ENCODE assay signal across 25 cellular contexts in genomic region chr6:3144571-3144970, GRCh38. TPM values are rescaled to one million over a fixed set of nuclear protein-coding genes. Genes with fewer than 3 reads are reported as not detected.
DNase-seq lines count a peak whose midpoint lies in the region; ATAC-seq, FAIRE-seq and TF ChIP-seq lines count a peak whose summit lies in the region.
"Had no signal": no experiment of that assay in that cellular context is flagged by ENCODE, and none has a peak within 500 bp of the region (broad histone marks: within the 10 kb centered on the region; RNA-seq: fewer than 3 reads in every experiment).

No MANE protein-coding gene starts in this region.

- no peaks in the 10 kb centered on the region for H3K79me2 ChIP-seq in HepG2 (ENCODE audit: insufficient read depth, low read length)

- no peaks in the 10 kb centered on the region for H4K20me1 ChIP-seq in HepG2 (ENCODE audit: insufficient read depth, low read length)

- H2BK120ac ChIP-seq in neuronal stem cell (ENCODE audit: low read depth, low read length) (no peak overlapping the region), mesenchymal stem cell (ENCODE audit: low read depth, low read length) (no peak overlapping the region)

- H3K4me1 ChIP-seq in HepG2 (ENCODE audit: insufficient read depth, low read length) (peaks cover 15% of the 10 kb centered on the region), right lobe of liver (peaks cover 0 to 17% (median 4%) of the 10 kb centered on the region in 4 donors), neuronal stem cell (ENCODE audit: control insufficient read depth in 2 of 2, insufficient read depth in 1 of 2, low read depth in 1 of 2, low read length in 2 of 2) (no peaks in the 10 kb centered on the region), mesenchymal stem cell (ENCODE audit: control insufficient read depth, insufficient read depth, low read depth, low read length) (peaks cover 7% of the 10 kb centered on the region)
- H3K4me1 ChIP-seq: A549 had no signal

- H3K27ac ChIP-seq in HepG2 (ENCODE audit: extremely low read length, insufficient read depth, low read length): no peak overlapping the region
- no peak overlapping the region for H3K27ac ChIP-seq in right lobe of liver
- H3K27ac ChIP-seq in neuronal stem cell (replicated peaks; ENCODE audit: low read length): no peak overlapping the region
- H3K27ac ChIP-seq in mesenchymal stem cell (ENCODE audit: low read length, poor library complexity, severe bottlenecking): no peak overlapping the region
- H3K27ac ChIP-seq: A549, KMS-11, PC-9, SJSA1 had no signal

- no peak overlapping the region for H2BK5ac ChIP-seq in neuronal stem cell (ENCODE audit: low read length)
- no peak overlapping the region for H2BK5ac ChIP-seq in mesenchymal stem cell (ENCODE audit: low read depth, low read length, poor library complexity, severe bottlenecking)

- ATAC-seq in HepG2 (peak; percentile 26; the same call in 2 of the 3 replicates), right lobe of liver (no peak)
- ATAC-seq in central memory CD8-positive, alpha-beta T cell (replicated peaks; ENCODE audit: extremely low read depth, poor library complexity, severe bottlenecking): no peak
- ATAC-seq: A549, Right ventricle myocardium inferior had no signal

- H2BK15ac ChIP-seq in neuronal stem cell (ENCODE audit: low read length): no peak overlapping the region
- H2BK15ac ChIP-seq in mesenchymal stem cell (ENCODE audit: low read depth, poor library complexity, severe bottlenecking): no peak overlapping the region

- H3K27ac Mint-ChIP-seq in central memory CD8-positive, alpha-beta T cell (ENCODE audit: low read depth): peak overlapping the region; percentile 41
- H3K27ac Mint-ChIP-seq: CD4-positive, alpha-beta memory T cell had no signal

- H3K79me1 ChIP-seq in neuronal stem cell (ENCODE audit: low read depth, low read length) (peaks cover 3% of the 10 kb centered on the region), mesenchymal stem cell (replicated peaks; ENCODE audit: low read length, poor library complexity, severe bottlenecking) (peaks cover 7% of the 10 kb centered on the region)

- BruUV-seq in HepG2 (replicated peaks; lab: Mats Ljungman, UMichigan): no TSS peak

- DNase-seq in HepG2 (ENCODE audit: low spot score) (no peak), right lobe of liver (no peak), neuronal stem cell (ENCODE audit: low spot score) (no peak), NCI-H1694 (lab: John Stamatoyannopoulos, UW) (no peak), mesenchymal stem cell (no peak)
- no peak for DNase-seq in central memory CD8-positive, alpha-beta T cell (ENCODE audit: low spot score in 2 of 2)
- DNase-seq in central memory CD4-positive, alpha-beta T cell: no peak
- DNase-seq: C1 segment of cervical spinal cord; CD4-positive, alpha-beta memory T cell; COR-L47; DMS53; HCEC 1CT; IMR-90; MM.1S; NCI-H1048; NCI-H1417 treated with DMSO at 0.1 percent for 48 hours; NCI-H1930; NCI-H446; NCI-H526 treated with DMSO at 0.1 percent for 48 hours; PC-9 had no signal

- no peaks in the 10 kb centered on the region for H3K27me3 Mint-ChIP-seq in central memory CD8-positive, alpha-beta T cell
- H3K27me3 Mint-ChIP-seq: CD4-positive, alpha-beta memory T cell had no signal

- 84% methylated on average over 8 of the region's 8 CpGs for WGBS in HepG2 (ENCODE audit: low lambda C conversion rate)
- WGBS in right lobe of liver (ENCODE audit: insufficient coverage, low coverage, low lambda C conversion rate, missing lambda C conversion rate): 81% methylated on average over 7 of the region's 8 CpGs
- no CpG with 5 or more reads among the region's 8 CpGs for WGBS in neuronal stem cell (ENCODE audit: extremely low coverage in 2 of 2, insufficient read length in 2 of 2, insufficient replicate concordance in 1 of 2), 2 donors
- WGBS in mesenchymal stem cell: 82% methylated on average over 8 of the region's 8 CpGs

- no peaks in the 10 kb centered on the region for H3K9me3 Mint-ChIP-seq in central memory CD8-positive, alpha-beta T cell
- H3K9me3 Mint-ChIP-seq: CD4-positive, alpha-beta memory T cell had no signal

- H3K27me3 ChIP-seq in HepG2 (ENCODE audit: control insufficient read depth in 1 of 2, insufficient read depth in 2 of 2, low read length in 2 of 2) (no peaks in the 10 kb centered on the region), right lobe of liver (no peaks in the 10 kb centered on the region), neuronal stem cell (ENCODE audit: control insufficient read depth in 3 of 3, insufficient read depth in 3 of 3, low read depth in 1 of 3, low read length in 3 of 3) (no peaks in the 10 kb centered on the region), mesenchymal stem cell (ENCODE audit: control insufficient read depth in 1 of 2, insufficient read depth in 1 of 2, low read length in 2 of 2) (no peaks in the 10 kb centered on the region)
- H3K27me3 ChIP-seq: SJSA1 had no signal

- no peak overlapping the region for H3K4me3 Mint-ChIP-seq in central memory CD8-positive, alpha-beta T cell
- H3K4me3 Mint-ChIP-seq: CD4-positive, alpha-beta memory T cell had no signal

- H3K23ac ChIP-seq in neuronal stem cell (ENCODE audit: low read depth, low read length, poor library complexity) (peak overlapping the region; percentile 91), mesenchymal stem cell (ENCODE audit: low read length in 2 of 2) (no peak overlapping the region)

- H3K18ac ChIP-seq in neuronal stem cell (ENCODE audit: low read length) (peak overlapping the region; percentile 48), mesenchymal stem cell (ENCODE audit: low read depth in 1 of 2, low read length in 2 of 2) (no peak overlapping the region)

- TF ChIP-seq RAD21 in HepG2 (CRISPR knock-in tag; IDR thresholded peaks at IDR 0.05): no peak

- peak overlapping the region; percentile 90 for H2BK12ac ChIP-seq in neuronal stem cell (ENCODE audit: low read length)
- H2BK12ac ChIP-seq in mesenchymal stem cell (ENCODE audit: low read length in 2 of 2): no peak overlapping the region

- H4K8ac ChIP-seq in neuronal stem cell (ENCODE audit: low read depth, low read length) (peak overlapping the region; percentile 65), mesenchymal stem cell (ENCODE audit: low read length) (no peak overlapping the region)

- POLR2A ChIA-PET in HepG2 (lab: Yijun Ruan, JAX): no interaction called here

- H3K4me2 ChIP-seq in HepG2 (ENCODE audit: low read depth, low read length) (no peak overlapping the region), neuronal stem cell (ENCODE audit: insufficient read depth, low read length, poor library complexity, severe bottlenecking) (no peak overlapping the region), mesenchymal stem cell (ENCODE audit: low read length, poor library complexity, severe bottlenecking) (no peak overlapping the region)
- H3K4me2 ChIP-seq: A549, KMS-11, PC-9 had no signal

- TF ChIP-seq CTCF in HepG2 (CRISPR knock-in tag; IDR thresholded peaks at IDR 0.05) (no peak), right lobe of liver (IDR thresholded peaks at IDR 0.05) (no peak)

- CTCF ChIA-PET in HepG2 (lab: Yijun Ruan, JAX; ENCODE audit: low intra/inter-chr PET ratio, low total read pairs): no interaction called here

- FAIRE-seq in HepG2 (lab: Jason Lieb, UNC): no peak
- FAIRE-seq: A549, G401.6 had no signal

- intact Hi-C loops in HepG2 (cut with micrococcal nuclease; ENCODE audit: unreplicated experiment) (no loop called here), right lobe of liver (cut with DNase I) (no loop called here)

- H3K14ac ChIP-seq in neuronal stem cell (ENCODE audit: low read length) (no peak overlapping the region), mesenchymal stem cell (ENCODE audit: low read length in 2 of 2) (no peak overlapping the region)

- peaks cover 8% of the 10 kb centered on the region for H3K4me1 Mint-ChIP-seq in central memory CD8-positive, alpha-beta T cell

- in situ Hi-C loops in HepG2 (cut with HindIII; ENCODE audit: extremely low pct_ligation_motif_present, low pct_unique_long_range_greater_than_20kb): no loop called here

- H3K36me3 Mint-ChIP-seq in central memory CD8-positive, alpha-beta T cell (ENCODE audit: insufficient read depth): peaks cover 4% of the 10 kb centered on the region

- peaks cover 11 to 31% of the 10 kb centered on the region in 2 experiments for H3K36me3 ChIP-seq in HepG2 (replicated peaks in 1 of 2; ENCODE audit: control insufficient read depth in 1 of 2, insufficient read depth in 2 of 2, low read length in 2 of 2)
- peaks cover 0 to 55% (median 27%) of the 10 kb centered on the region in 4 donors for H3K36me3 ChIP-seq in right lobe of liver
- peaks cover 32 to 79% of the 10 kb centered on the region in 2 donors for H3K36me3 ChIP-seq in neuronal stem cell (replicated peaks in 1 of 2; ENCODE audit: control insufficient read depth in 2 of 2, insufficient read depth in 2 of 2, low read length in 2 of 2)
- peaks cover 35 to 58% of the 10 kb centered on the region in 2 experiments for H3K36me3 ChIP-seq in mesenchymal stem cell (ENCODE audit: control insufficient read depth in 1 of 2, insufficient read depth in 2 of 2, low read depth in 1 of 2, low read length in 2 of 2)

- H3K4me3 ChIP-seq in HepG2 (replicated peaks in 1 of 3; ENCODE audit: insufficient read depth in 1 of 3, low read depth in 2 of 3, low read length in 3 of 3) (no peak overlapping the region), right lobe of liver (no peak overlapping the region), neuronal stem cell (ENCODE audit: low read length in 2 of 2) (no peak overlapping the region), mesenchymal stem cell (ENCODE audit: insufficient read depth in 1 of 2, low read depth in 1 of 2, low read length in 2 of 2) (no peak overlapping the region)
- H3K4me3 ChIP-seq: A549, PC-9, SJSA1 had no signal

- H2AK5ac ChIP-seq in neuronal stem cell (ENCODE audit: low read depth, low read length): no peak overlapping the region
- no peak overlapping the region for H2AK5ac ChIP-seq in mesenchymal stem cell (ENCODE audit: low read length, severe bottlenecking)

- H2AFZ ChIP-seq in HepG2 (ENCODE audit: low read length) (no peak overlapping the region), neuronal stem cell (ENCODE audit: low read length) (no peak overlapping the region), mesenchymal stem cell (ENCODE audit: low read depth, low read length) (no peak overlapping the region)
- H2AFZ ChIP-seq: PC-9 had no signal

- H3K9me3 ChIP-seq in HepG2 (ENCODE audit: low read length) (no peaks in the 10 kb centered on the region), right lobe of liver (no peaks in the 10 kb centered on the region), neuronal stem cell (replicated peaks in 1 of 2; ENCODE audit: control insufficient read depth in 2 of 2, insufficient read depth in 1 of 2, low read depth in 1 of 2, low read length in 2 of 2) (peaks cover 0 to 2% of the 10 kb centered on the region in 2 donors), mesenchymal stem cell (ENCODE audit: control insufficient read depth, low read length) (peaks cover 7% of the 10 kb centered on the region)
- H3K9me3 ChIP-seq: A549, SJSA1 had no signal

- H4K91ac ChIP-seq in neuronal stem cell (ENCODE audit: low read depth, low read length, poor library complexity) (no peak overlapping the region), mesenchymal stem cell (ENCODE audit: low read length) (no peak overlapping the region)

- TF ChIP-seq EP300 in HepG2 (IDR thresholded peaks at IDR 0.05; ENCODE audit: low read depth in 2 of 2, low read length in 2 of 2): no peak
- TF ChIP-seq EP300 in HepG2 (CRISPR knock-in tag; IDR thresholded peaks at IDR 0.05; ENCODE audit: borderline replicate concordance): no peak

- H3K9ac ChIP-seq in HepG2 (ENCODE audit: insufficient read depth, low read depth, low read length) (no peak overlapping the region), neuronal stem cell (ENCODE audit: low read depth, low read length, poor library complexity) (no peak overlapping the region), mesenchymal stem cell (ENCODE audit: low read length) (no peak overlapping the region)
- H3K9ac ChIP-seq: KMS-11 had no signal

- TF ChIP-seq POLR2A in HepG2 (IDR thresholded peaks at IDR 0.05; ENCODE audit: insufficient read depth in 1 of 2, low read depth in 2 of 2, low read length in 2 of 2) (no peak), right lobe of liver (IDR thresholded peaks at IDR 0.05) (no peak)

- no peak overlapping the region for H3K4ac ChIP-seq in neuronal stem cell (ENCODE audit: low read length)
- H3K4ac ChIP-seq in mesenchymal stem cell (ENCODE audit: low read depth in 1 of 2, low read length in 2 of 2): no peak overlapping the region

RNA-seq across cellular contexts. Expression of gene TUBB2A, which starts 12.8 kb away (rescaled TPM):
- total RNA-seq in HepG2 (2016; rRNA removed; fragmentation: Illumina TruSeq; extraction: Trizol) (35.3 and 38.1 TPM in 2 replicates), right lobe of liver (100 to 1,000 TPM in 2 of 6 experiments, 10 to 100 TPM in 4; 32.8 to 136 (median 83.8) TPM)
- 10.1 and 10.3 TPM in 2 replicates for total RNA-seq in HepG2 (2016; cell fraction: cytosol; rRNA removed; fragmentation: Illumina TruSeq; extraction: Trizol; ENCODE audit: low read depth)
- total RNA-seq in HepG2 (2016; cell fraction: insoluble cytoplasmic fraction; rRNA removed; fragmentation: Illumina TruSeq; extraction: Trizol): 32.8 and 36.3 TPM in 2 replicates
- total RNA-seq in HepG2 (2016; cell fraction: membrane; rRNA removed; fragmentation: Illumina TruSeq; extraction: Trizol): 12.7 and 14.0 TPM in 2 replicates
- 13.9 and 14.1 TPM in 2 replicates for total RNA-seq in HepG2 (2016; cell fraction: nucleus; rRNA removed; fragmentation: Illumina TruSeq; extraction: Trizol)
- 106 and 178 TPM in 2 replicates for polyA plus RNA-seq in HepG2 (2011; rRNA removed)
- polyA plus RNA-seq in HepG2 (2011; cell fraction: cytosol; rRNA removed): 118 and 142 TPM in 2 replicates
- 111 and 136 TPM in 2 replicates for polyA plus RNA-seq in HepG2 (2011; cell fraction: nucleus; rRNA removed)
- polyA plus RNA-seq in HepG2 (2012): 89.5 and 170 TPM in 2 replicates
- polyA plus RNA-seq in HepG2 (2016; cell fraction: cytosol; fragmentation: Illumina TruSeq; extraction: Trizol; ENCODE audit: low read depth): 7.8 and 9.2 TPM in 2 replicates
- polyA plus RNA-seq in HepG2 (2016; cell fraction: insoluble cytoplasmic fraction; fragmentation: Illumina TruSeq; extraction: Trizol; ENCODE audit: low read depth): 37.3 and 40.4 TPM in 2 replicates
- 8.6 and 9.4 TPM in 2 replicates for polyA plus RNA-seq in HepG2 (2016; cell fraction: membrane; fragmentation: Illumina TruSeq; extraction: Trizol; ENCODE audit: low read depth)
- 25.9 and 28.8 TPM in 2 replicates for polyA plus RNA-seq in HepG2 (2016; cell fraction: nucleus; fragmentation: Illumina TruSeq; extraction: Trizol; ENCODE audit: insufficient read depth, low read depth)
- polyA minus RNA-seq in HepG2 (2011; rRNA and poly(A)+ RNA removed; ENCODE audit: low replicate concordance): 14.5 and 150 TPM in 2 replicates
- polyA minus RNA-seq in HepG2 (2011; cell fraction: cytosol; rRNA and poly(A)+ RNA removed): 76.6 and 136 TPM in 2 replicates
- polyA minus RNA-seq in HepG2 (2011; cell fraction: nucleus; rRNA and poly(A)+ RNA removed): 30.0 and 49.6 TPM in 2 replicates
- 49.1 TPM for polyA plus RNA-seq in neuronal stem cell (2013, experiment 1 of 2)
- polyA plus RNA-seq in neuronal stem cell (2013, experiment 2 of 2): 48.5 TPM
- polyA plus RNA-seq in mesenchymal stem cell (2013, experiment 1 of 2): 99.8 TPM
- polyA plus RNA-seq in mesenchymal stem cell (2013, experiment 2 of 2): 98.2 TPM

RNA-seq across cellular contexts. Expression of gene BPHL, which starts 26.1 kb away (rescaled TPM):
- total RNA-seq in HepG2 (2016; rRNA removed; fragmentation: Illumina TruSeq; extraction: Trizol) (39.5 and 48.6 TPM in 2 replicates), right lobe of liver (100 to 1,000 TPM in 2 of 6 experiments, 10 to 100 TPM in 4; 30.4 to 142 (median 68.6) TPM)
- 13.0 and 14.5 TPM in 2 replicates for total RNA-seq in HepG2 (2016; cell fraction: cytosol; rRNA removed; fragmentation: Illumina TruSeq; extraction: Trizol; ENCODE audit: low read depth)
- 42.3 and 49.9 TPM in 2 replicates for total RNA-seq in HepG2 (2016; cell fraction: insoluble cytoplasmic fraction; rRNA removed; fragmentation: Illumina TruSeq; extraction: Trizol)
- 29.2 and 32.0 TPM in 2 replicates for total RNA-seq in HepG2 (2016; cell fraction: membrane; rRNA removed; fragmentation: Illumina TruSeq; extraction: Trizol)
- total RNA-seq in HepG2 (2016; cell fraction: nucleus; rRNA removed; fragmentation: Illumina TruSeq; extraction: Trizol): 25.4 and 25.5 TPM in 2 replicates
- 35.6 and 37.8 TPM in 2 replicates for polyA plus RNA-seq in HepG2 (2011; rRNA removed)
- 25.0 and 32.1 TPM in 2 replicates for polyA plus RNA-seq in HepG2 (2011; cell fraction: cytosol; rRNA removed)
- 31.4 and 44.9 TPM in 2 replicates for polyA plus RNA-seq in HepG2 (2011; cell fraction: nucleus; rRNA removed)
- polyA plus RNA-seq in HepG2 (2012): 33.2 and 56.4 TPM in 2 replicates
- polyA plus RNA-seq in HepG2 (2016; cell fraction: cytosol; fragmentation: Illumina TruSeq; extraction: Trizol; ENCODE audit: low read depth): 12.2 and 18.6 TPM in 2 replicates
- polyA plus RNA-seq in HepG2 (2016; cell fraction: insoluble cytoplasmic fraction; fragmentation: Illumina TruSeq; extraction: Trizol; ENCODE audit: low read depth): 57.7 and 60.4 TPM in 2 replicates
- polyA plus RNA-seq in HepG2 (2016; cell fraction: membrane; fragmentation: Illumina TruSeq; extraction: Trizol; ENCODE audit: low read depth): 24.1 and 29.1 TPM in 2 replicates
- 40.4 and 41.8 TPM in 2 replicates for polyA plus RNA-seq in HepG2 (2016; cell fraction: nucleus; fragmentation: Illumina TruSeq; extraction: Trizol; ENCODE audit: insufficient read depth, low read depth)
- polyA minus RNA-seq in HepG2 (2011; rRNA and poly(A)+ RNA removed; ENCODE audit: low replicate concordance): 7.2 and 21.2 TPM in 2 replicates
- 12.7 and 16.3 TPM in 2 replicates for polyA minus RNA-seq in HepG2 (2011; cell fraction: cytosol; rRNA and poly(A)+ RNA removed)
- polyA minus RNA-seq in HepG2 (2011; cell fraction: nucleus; rRNA and poly(A)+ RNA removed): 34.6 and 42.1 TPM in 2 replicates
- 34.3 TPM for polyA plus RNA-seq in neuronal stem cell (2013, experiment 1 of 2)
- 36.4 TPM for polyA plus RNA-seq in neuronal stem cell (2013, experiment 2 of 2)
- 18.2 TPM for polyA plus RNA-seq in mesenchymal stem cell (2013, experiment 1 of 2)
- 18.7 TPM for polyA plus RNA-seq in mesenchymal stem cell (2013, experiment 2 of 2)
